Comparison of ENCODE assay signal across 23 cellular contexts in the genomic region with DNA sequence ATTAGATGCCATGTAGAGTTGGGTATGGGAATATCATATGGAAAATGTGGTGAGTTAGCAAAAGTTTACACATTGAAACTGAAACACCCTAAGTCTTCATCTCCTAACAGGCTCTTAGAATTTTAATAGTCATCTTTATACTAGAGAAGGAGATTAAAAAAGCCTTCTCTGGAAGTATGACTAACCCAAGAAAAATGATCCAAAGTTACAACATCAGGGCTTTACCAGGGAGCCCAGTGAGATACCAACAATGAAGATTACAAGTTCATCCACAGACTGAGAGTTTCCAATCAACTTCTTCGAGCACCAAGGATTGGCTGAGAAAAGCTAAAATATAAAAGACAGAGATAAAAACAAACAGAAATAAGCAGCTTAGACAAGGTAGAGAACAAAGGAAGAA.
DNase-seq lines count a peak whose midpoint lies in the region; ATAC-seq and TF ChIP-seq lines count a peak whose summit lies in the region.
"Had no signal": no experiment of that assay in that cellular context is flagged by ENCODE, and none has a peak within 500 bp of the region (broad histone marks: within the 10 kb centered on the region; RNA-seq: fewer than 3 reads in every experiment).

No MANE protein-coding gene starts in this region.

- no peak overlapping the region for H3K27ac ChIP-seq in breast epithelium
- no peak overlapping the region for H3K27ac ChIP-seq in gastroesophageal sphincter
- H3K27ac ChIP-seq: 22Rv1, Peyer's patch had no signal

- peaks cover 23% of the 10 kb centered on the region for H3K9me3 Mint-ChIP-seq in MCF 10A (ENCODE audit: unreplicated experiment)

- H3K27ac Mint-ChIP-seq in MCF 10A (ENCODE audit: low read depth, unreplicated experiment): no peak overlapping the region
- H3K27ac Mint-ChIP-seq: CD8-positive, alpha-beta memory T cell had no signal

- TF ChIP-seq EP300 in gastroesophageal sphincter (IDR thresholded peaks at IDR 0.05): no peak

- H3K9me3 ChIP-seq in breast epithelium: no peaks in the 10 kb centered on the region
- H3K9me3 ChIP-seq in gastroesophageal sphincter: peaks cover 0 to 15% (median 0%) of the 10 kb centered on the region in 3 donors
- H3K9me3 ChIP-seq: Peyer's patch had no signal

- H3K4me1 Mint-ChIP-seq in MCF 10A (ENCODE audit: insufficient read depth, unreplicated experiment): peaks cover 6% of the 10 kb centered on the region
- H3K4me1 Mint-ChIP-seq: CD8-positive, alpha-beta memory T cell had no signal

- DNase-seq in MCF 10A (ENCODE audit: unreplicated experiment): peak; percentile 31
- no peak for DNase-seq in breast epithelium (ENCODE audit: low spot score in 2 of 2)
- peak; percentile 13 for DNase-seq in choroid plexus epithelial cell (ENCODE audit: low read depth)
- no peak for DNase-seq in NCI-H146 (lab: John Stamatoyannopoulos, UW)
- no peak for DNase-seq in NCI-H82 (lab: John Stamatoyannopoulos, UW)
- no peak for DNase-seq in NCI-H1930 (lab: John Stamatoyannopoulos, UW)
- DNase-seq: ACHN; C1 segment of cervical spinal cord; Calu3; CD8-positive, alpha-beta memory T cell; GDM1; H7; Karpas-422; NCI-H1694 treated with DMSO at 0.1 percent for 48 hours; NCI-H2227 treated with DMSO at 0.1 percent for 48 hours; NCI-H510A; NCI-H748 treated with DMSO at 0.1 percent for 48 hours; NK-92 treated with Interleukin-12 subunit alpha and Interleukin-12 subunit beta, amount 100 ng/mL, for 24 hours; Peyer's patch had no signal

- H3K27me3 Mint-ChIP-seq in MCF 10A (ENCODE audit: insufficient read depth, unreplicated experiment): peaks cover 17% of the 10 kb centered on the region

- no TSS peak for BruUV-seq in MCF 10A (replicated peaks; lab: Mats Ljungman, UMichigan)

- H3K4me3 Mint-ChIP-seq in MCF 10A (ENCODE audit: unreplicated experiment): no peak overlapping the region
- H3K4me3 Mint-ChIP-seq: CD8-positive, alpha-beta memory T cell had no signal

- H3K27me3 ChIP-seq in breast epithelium (no peaks in the 10 kb centered on the region), gastroesophageal sphincter (no peaks in the 10 kb centered on the region)
- H3K27me3 ChIP-seq: Peyer's patch had no signal

- POLR2A ChIA-PET in MCF 10A (lab: Yijun Ruan, JAX): interaction anchor here (0.7 kb wide), 1 partner anchor 138 kb away, joined by 3 read pairs; no protein-coding TSS in a partner anchor

- CTCF ChIA-PET in MCF 10A (lab: Yijun Ruan, JAX): interaction anchor here (0.7 to 1.3 kb wide), 3 partner anchors 11 to 97 kb away, joined by 3 to 6 read pairs (median 4); no protein-coding TSS in a partner anchor

- H3K36me3 ChIP-seq in breast epithelium: no peaks in the 10 kb centered on the region
- no peaks in the 10 kb centered on the region for H3K36me3 ChIP-seq in gastroesophageal sphincter
- H3K36me3 ChIP-seq: Peyer's patch had no signal

- intact Hi-C loops in MCF 10A (cut with micrococcal nuclease) (no loop called here), breast epithelium (cut with DNase I; ENCODE audit: low total_unique reads) (no loop called here)

- ATAC-seq in gastroesophageal sphincter (peak; percentile 62), GM18520 (IDR thresholded peaks at IDR 0.05; ENCODE audit: unreplicated experiment) (no peak)
- ATAC-seq: Right ventricle myocardium inferior had no signal

- H3K4me1 ChIP-seq in breast epithelium (no peaks in the 10 kb centered on the region), gastroesophageal sphincter (no peaks in the 10 kb centered on the region)
- H3K4me1 ChIP-seq: Peyer's patch had no signal

- H3K36me3 Mint-ChIP-seq in MCF 10A (ENCODE audit: insufficient read depth, unreplicated experiment): no peaks in the 10 kb centered on the region

- TF ChIP-seq POLR2A in breast epithelium (IDR thresholded peaks at IDR 0.05): no peak
- no peak for TF ChIP-seq POLR2A in gastroesophageal sphincter (IDR thresholded peaks at IDR 0.05)

- no peak for TF ChIP-seq CTCF in MCF 10A (IDR thresholded peaks at IDR 0.05; ENCODE audit: unreplicated experiment)
- TF ChIP-seq CTCF in breast epithelium (IDR thresholded peaks at IDR 0.05): no peak
- no peak for TF ChIP-seq CTCF in choroid plexus epithelial cell (conservative IDR thresholded peaks at IDR 0.05; ENCODE audit: low read depth, low read length)
- no peak for TF ChIP-seq CTCF in gastroesophageal sphincter (IDR thresholded peaks at IDR 0.05)

- H3K4me3 ChIP-seq in breast epithelium: no peak overlapping the region
- no peak overlapping the region for H3K4me3 ChIP-seq in choroid plexus epithelial cell (ENCODE audit: low read depth, low read length)
- no peak overlapping the region for H3K4me3 ChIP-seq in gastroesophageal sphincter
- H3K4me3 ChIP-seq: Peyer's patch had no signal

- WGBS in gastroesophageal sphincter (ENCODE audit: low coverage in 1 of 2), 2 donors: 89% methylated on average over 1 of the region's 1 CpG; no CpG with 5 or more reads in 1 of the 2 donors

Comparison
In these comparisons a context has a peak if more than half of its experiments do, and no peak if none do; other contexts are left out.
1. DNase-seq: peak in MCF 10A (single experiment) and choroid plexus epithelial cell (single experiment); none in breast epithelium (0 of 2), NCI-H146 (single experiment), NCI-H82 (single experiment) and NCI-H1930 (0 of 2).